Comparison of ENCODE assay signal across 1 cellular context in the genomic region with DNA sequence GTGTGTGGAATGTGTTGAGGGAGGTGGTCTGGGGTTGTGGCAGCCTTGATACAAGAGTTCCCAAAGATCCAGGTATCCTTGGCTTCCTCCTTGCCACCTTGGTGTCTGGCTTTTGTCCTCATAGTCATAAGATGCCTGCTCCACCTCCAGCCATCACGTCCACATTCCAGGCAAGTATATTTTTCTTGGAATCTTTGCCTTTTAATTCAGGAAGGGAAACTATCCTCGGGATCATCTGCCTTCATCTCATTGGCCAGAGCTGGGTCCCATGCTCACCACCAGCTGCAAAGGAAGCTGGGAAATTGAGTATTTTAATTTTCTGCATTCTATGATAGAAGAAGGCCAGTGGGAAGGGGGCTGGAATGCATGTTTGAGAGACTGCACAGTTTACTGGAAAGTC.
TF ChIP-seq lines count a peak whose summit lies in the region.

No MANE protein-coding gene starts in this region.

TF ChIP-seq in SK-N-SH treated with all-trans-retinoic acid at 6 μM for 48 hours, 23 proteins besides CTCF, POLR2A, EP300 and RAD21 (continued from another document):
- TF ChIP-seq CSRNP3 (CRISPR knock-in tag; IDR thresholded peaks at IDR 0.05) (no peak), GLIS3 (CRISPR knock-in tag; IDR thresholded peaks at IDR 0.05) (no peak), TSHZ2 (CRISPR knock-in tag; IDR thresholded peaks at IDR 0.05) (no peak), TOX (CRISPR knock-in tag; IDR thresholded peaks at IDR 0.05; ENCODE audit: borderline replicate concordance) (no peak), ESRRG (CRISPR knock-in tag; IDR thresholded peaks at IDR 0.05) (no peak), ZC3H10 (CRISPR knock-in tag; IDR thresholded peaks at IDR 0.05) (no peak), ZNF565 (CRISPR knock-in tag; conservative IDR thresholded peaks at IDR 0.05; ENCODE audit: low read depth) (no peak), PPARA (CRISPR knock-in tag; IDR thresholded peaks at IDR 0.05; ENCODE audit: borderline replicate concordance) (no peak), CSDC2 (CRISPR knock-in tag; IDR thresholded peaks at IDR 0.05) (no peak), OSR1 (CRISPR knock-in tag; IDR thresholded peaks at IDR 0.05) (no peak), SNAI2 (CRISPR knock-in tag; IDR thresholded peaks at IDR 0.05) (no peak), ISL1 (CRISPR knock-in tag; IDR thresholded peaks at IDR 0.05) (no peak)
- TF ChIP-seq, protein P1, sequence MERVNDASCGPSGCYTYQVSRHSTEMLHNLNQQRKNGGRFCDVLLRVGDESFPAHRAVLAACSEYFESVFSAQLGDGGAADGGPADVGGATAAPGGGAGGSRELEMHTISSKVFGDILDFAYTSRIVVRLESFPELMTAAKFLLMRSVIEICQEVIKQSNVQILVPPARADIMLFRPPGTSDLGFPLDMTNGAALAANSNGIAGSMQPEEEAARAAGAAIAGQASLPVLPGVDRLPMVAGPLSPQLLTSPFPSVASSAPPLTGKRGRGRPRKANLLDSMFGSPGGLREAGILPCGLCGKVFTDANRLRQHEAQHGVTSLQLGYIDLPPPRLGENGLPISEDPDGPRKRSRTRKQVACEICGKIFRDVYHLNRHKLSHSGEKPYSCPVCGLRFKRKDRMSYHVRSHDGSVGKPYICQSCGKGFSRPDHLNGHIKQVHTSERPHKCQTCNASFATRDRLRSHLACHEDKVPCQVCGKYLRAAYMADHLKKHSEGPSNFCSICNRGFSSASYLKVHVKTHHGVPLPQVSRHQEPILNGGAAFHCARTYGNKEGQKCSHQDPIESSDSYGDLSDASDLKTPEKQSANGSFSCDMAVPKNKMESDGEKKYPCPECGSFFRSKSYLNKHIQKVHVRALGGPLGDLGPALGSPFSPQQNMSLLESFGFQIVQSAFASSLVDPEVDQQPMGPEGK (CRISPR knock-in tag; IDR thresholded peaks at IDR 0.05; ENCODE audit: borderline replicate concordance), result no peak
